Comparison of ENCODE assay signal across 8 cellular contexts in the genomic region with DNA sequence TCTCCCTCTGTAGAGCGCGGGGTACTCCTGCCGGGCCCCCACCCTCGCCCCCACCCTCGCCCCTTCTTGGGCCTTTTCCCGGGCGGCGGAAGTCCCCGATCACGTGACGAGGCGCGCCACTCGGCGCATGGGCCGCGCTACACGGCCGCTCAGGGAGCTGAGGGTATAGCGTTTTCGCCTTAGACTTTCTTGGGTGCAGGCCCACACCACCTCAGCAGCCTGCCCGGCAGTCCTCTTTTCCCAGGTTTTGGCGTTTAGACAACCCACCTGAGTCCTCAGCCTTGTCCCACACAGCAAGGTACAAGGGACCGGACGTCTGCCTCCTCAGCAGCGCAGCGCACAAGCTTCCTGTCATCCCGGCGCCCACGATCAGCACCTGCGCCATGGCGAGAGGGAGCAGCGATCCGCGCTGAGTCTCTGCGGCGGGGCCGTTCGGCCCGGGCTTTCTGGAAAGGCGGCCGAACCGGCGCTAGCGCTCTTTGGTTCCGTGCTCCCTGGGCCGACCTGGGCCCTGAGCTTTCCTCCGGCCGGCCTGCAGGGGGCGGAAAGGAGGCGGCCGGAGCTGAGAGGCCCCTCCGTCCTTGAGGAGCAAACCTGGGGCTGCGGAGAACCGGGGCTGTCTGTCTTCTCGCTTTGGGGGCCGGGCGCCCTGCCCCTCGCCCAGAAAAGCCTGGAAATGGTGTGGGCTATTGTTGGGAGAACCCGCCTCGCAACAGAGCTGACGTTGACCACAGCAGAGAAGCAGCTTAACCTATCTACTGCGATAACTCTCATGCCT. TPM values are rescaled to one million over a fixed set of nuclear protein-coding genes. Genes with fewer than 3 reads are reported as not detected.
A peak's percentile ranks its signal among the peaks of the same experiment; 100 is the strongest.
DNase-seq lines count a peak whose midpoint lies in the region; ATAC-seq and TF ChIP-seq lines count a peak whose summit lies in the region.

A gene (minus strand): TSS at position 513 of the 778 bp plus-strand sequence.

- H3K79me2 ChIP-seq in SK-N-SH (ENCODE audit: insufficient read depth), result no peaks in the 10 kb centered on the region
- no peaks in the 10 kb centered on the region for H3K79me2 ChIP-seq in OCI-LY1 (ENCODE audit: insufficient read depth, low read length)

- H2AFZ ChIP-seq in SK-N-SH (ENCODE audit: low read depth) (no peak within 1 kb of the TSS), OCI-LY1 (ENCODE audit: low read length) (peak within 1 kb of the TSS; percentile 98)

- H3K9me2 ChIP-seq in SK-N-SH, result no peaks in the 10 kb centered on the region; the same call in 1 of the 2 replicates
- H3K9me2 ChIP-seq in OCI-LY1 (ENCODE audit: low read depth, low read length), result no peaks in the 10 kb centered on the region

- H3K36me3 ChIP-seq in SK-N-SH (replicated peaks in 1 of 2; ENCODE audit: control insufficient read depth in 1 of 2, insufficient read depth in 2 of 2, low read length in 1 of 2), result no peaks in the 10 kb centered on the region
- no peaks in the 10 kb centered on the region for H3K36me3 ChIP-seq in OCI-LY1 (ENCODE audit: insufficient read depth, low read length)

- H3K4me2 ChIP-seq in SK-N-SH (no peak within 1 kb of the TSS), OCI-LY1 (ENCODE audit: low read length) (peak within 1 kb of the TSS; percentile 68)

- H3K27me3 ChIP-seq in SK-N-SH (ENCODE audit: insufficient read depth) (no peaks in the 10 kb centered on the region), OCI-LY1 (ENCODE audit: insufficient read depth, low read length) (no peaks in the 10 kb centered on the region)

- H3K9me3 ChIP-seq in SK-N-SH, result no peaks in the 10 kb centered on the region
- H3K9me3 ChIP-seq in OCI-LY1 (ENCODE audit: low read length), result no peaks in the 10 kb centered on the region

- no peaks in the 10 kb centered on the region for H3F3A ChIP-seq in SK-N-SH (replicated peaks; ENCODE audit: insufficient read depth)
- H3F3A ChIP-seq in OCI-LY1 (ENCODE audit: insufficient read depth, low read length), result no peaks in the 10 kb centered on the region

- CTCF ChIA-PET in SK-N-SH (lab: Yijun Ruan, JAX), result interaction anchor here (0.9 to 1.4 kb wide), 4 partner anchors 10 to 1049 kb away, joined by 3 read pairs; no protein-coding TSS in a partner anchor

- no peak for TF ChIP-seq EP300 in SK-N-SH (IDR thresholded peaks at IDR 0.05; ENCODE audit: borderline replicate concordance in 1 of 2, low read depth in 1 of 2, low read length in 1 of 2)

- DNase-seq in SK-N-SH (peak; percentile 2), activated gamma-delta T cell (lab: John Stamatoyannopoulos, UW) (peak; percentile 41), foreskin fibroblast (peak; percentile 34 to 80)
- DNase-seq in stimulated activated naive CD4-positive, alpha-beta T cell (lab: John Stamatoyannopoulos, UW), result peak; percentile 28 to 80 (median 58)

- peak within 1 kb of the TSS; percentile 88 to 93 (median 89) for H3K4me3 Mint-ChIP-seq in nephron

- H3K9me3 Mint-ChIP-seq in nephron, result peaks cover 18% of the 10 kb centered on the region

- no peak for TF ChIP-seq CTCF in SK-N-SH (IDR thresholded peaks at IDR 0.05)
- TF ChIP-seq CTCF in OCI-LY1 (IDR thresholded peaks at IDR 0.05; ENCODE audit: low read length), result peak; percentile 66
- TF ChIP-seq CTCF in foreskin fibroblast (IDR thresholded peaks at IDR 0.05; ENCODE audit: low read depth, low read length), result peak; percentile 78
- TF ChIP-seq CTCF in nephron (IDR thresholded peaks at IDR 0.05; ENCODE audit: unreplicated experiment in 3 of 3), result peak; percentile 70 to 82 (median 81)

- POLR2A ChIA-PET in SK-N-SH (lab: Yijun Ruan, JAX), result no interaction called here

- H3K4me1 Mint-ChIP-seq in nephron, result peaks cover 4% of the 10 kb centered on the region

- H3K27ac ChIP-seq in SK-N-SH (ENCODE audit: low read depth in 2 of 2, low read length in 1 of 2) (no peak within 1 kb of the TSS), OCI-LY1 (ENCODE audit: low read depth, low read length, poor library complexity, severe bottlenecking) (peak within 1 kb of the TSS; percentile 36)

- WGBS in SK-N-SH (ENCODE audit: low lambda C conversion rate), result 89% methylated on average over 30 of the region's 63 CpGs

- ATAC-seq in SK-N-SH treated with all-trans-retinoic acid at 6 μM for 48 hours (no peak), HG03066 (IDR thresholded peaks at IDR 0.05; ENCODE audit: low read depth, unreplicated experiment) (peak; percentile 72)

- H3K27me3 Mint-ChIP-seq in nephron (ENCODE audit: low read depth), result peaks cover 4% of the 10 kb centered on the region

- no peaks in the 10 kb centered on the region for H3K4me1 ChIP-seq in SK-N-SH (ENCODE audit: control insufficient read depth in 1 of 2, insufficient read depth in 2 of 2, low read depth in 1 of 2, low read length in 1 of 2)
- H3K4me1 ChIP-seq in OCI-LY1 (ENCODE audit: insufficient read depth, low read length, severe bottlenecking), result peaks cover 14% of the 10 kb centered on the region

- peak within 1 kb of the TSS; percentile 84 to 94 (median 92) for H3K27ac Mint-ChIP-seq in nephron

- peaks cover 4% of the 10 kb centered on the region for H3K36me3 Mint-ChIP-seq in nephron (ENCODE audit: low read depth)

- H3K9ac ChIP-seq in SK-N-SH, result no peak within 1 kb of the TSS
- peak within 1 kb of the TSS; percentile 63 for H3K9ac ChIP-seq in OCI-LY1 (ENCODE audit: low read length)

- no peak within 1 kb of the TSS; a peak in 1 of 4 replicates for H3K4me3 ChIP-seq in SK-N-SH (ENCODE audit: low read depth in 2 of 2, low read length in 1 of 2)
- H3K4me3 ChIP-seq in OCI-LY1 (ENCODE audit: low read depth, low read length, poor library complexity, severe bottlenecking), result peak within 1 kb of the TSS; percentile 59
- peak within 1 kb of the TSS; percentile 62 to 72 for H3K4me3 ChIP-seq in foreskin fibroblast (ENCODE audit: low read depth in 1 of 2, low read length in 2 of 2)

- TF ChIP-seq RAD21 in SK-N-SH (IDR thresholded peaks at IDR 0.05; ENCODE audit: low read length), result no peak

- H4K20me1 ChIP-seq in SK-N-SH (ENCODE audit: insufficient read depth) (no peaks in the 10 kb centered on the region), OCI-LY1 (ENCODE audit: insufficient read depth, low read length) (no peaks in the 10 kb centered on the region)

TF ChIP-seq in SK-N-SH, 30 proteins besides CTCF, POLR2A, EP300 and RAD21:
- TF ChIP-seq FOXM1 (IDR thresholded peaks at IDR 0.05; ENCODE audit: low read depth) (no peak), SMC3 (IDR thresholded peaks at IDR 0.05; ENCODE audit: low read depth, low read length) (no peak), GATA2 (CRISPR knock-in tag; IDR thresholded peaks at IDR 0.05) (no peak)
- TF ChIP-seq, protein P1, sequence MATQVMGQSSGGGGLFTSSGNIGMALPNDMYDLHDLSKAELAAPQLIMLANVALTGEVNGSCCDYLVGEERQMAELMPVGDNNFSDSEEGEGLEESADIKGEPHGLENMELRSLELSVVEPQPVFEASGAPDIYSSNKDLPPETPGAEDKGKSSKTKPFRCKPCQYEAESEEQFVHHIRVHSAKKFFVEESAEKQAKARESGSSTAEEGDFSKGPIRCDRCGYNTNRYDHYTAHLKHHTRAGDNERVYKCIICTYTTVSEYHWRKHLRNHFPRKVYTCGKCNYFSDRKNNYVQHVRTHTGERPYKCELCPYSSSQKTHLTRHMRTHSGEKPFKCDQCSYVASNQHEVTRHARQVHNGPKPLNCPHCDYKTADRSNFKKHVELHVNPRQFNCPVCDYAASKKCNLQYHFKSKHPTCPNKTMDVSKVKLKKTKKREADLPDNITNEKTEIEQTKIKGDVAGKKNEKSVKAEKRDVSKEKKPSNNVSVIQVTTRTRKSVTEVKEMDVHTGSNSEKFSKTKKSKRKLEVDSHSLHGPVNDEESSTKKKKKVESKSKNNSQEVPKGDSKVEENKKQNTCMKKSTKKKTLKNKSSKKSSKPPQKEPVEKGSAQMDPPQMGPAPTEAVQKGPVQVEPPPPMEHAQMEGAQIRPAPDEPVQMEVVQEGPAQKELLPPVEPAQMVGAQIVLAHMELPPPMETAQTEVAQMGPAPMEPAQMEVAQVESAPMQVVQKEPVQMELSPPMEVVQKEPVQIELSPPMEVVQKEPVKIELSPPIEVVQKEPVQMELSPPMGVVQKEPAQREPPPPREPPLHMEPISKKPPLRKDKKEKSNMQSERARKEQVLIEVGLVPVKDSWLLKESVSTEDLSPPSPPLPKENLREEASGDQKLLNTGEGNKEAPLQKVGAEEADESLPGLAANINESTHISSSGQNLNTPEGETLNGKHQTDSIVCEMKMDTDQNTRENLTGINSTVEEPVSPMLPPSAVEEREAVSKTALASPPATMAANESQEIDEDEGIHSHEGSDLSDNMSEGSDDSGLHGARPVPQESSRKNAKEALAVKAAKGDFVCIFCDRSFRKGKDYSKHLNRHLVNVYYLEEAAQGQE (IDR thresholded peaks at IDR 0.05; ENCODE audit: low read depth, low read length), result no peak

TF ChIP-seq in SK-N-SH treated with all-trans-retinoic acid at 6 μM for 48 hours, 23 proteins besides CTCF, POLR2A, EP300 and RAD21 (continues in another document):
- TF ChIP-seq GLIS3 (CRISPR knock-in tag; IDR thresholded peaks at IDR 0.05), result no peak
- TF ChIP-seq, protein P2, sequence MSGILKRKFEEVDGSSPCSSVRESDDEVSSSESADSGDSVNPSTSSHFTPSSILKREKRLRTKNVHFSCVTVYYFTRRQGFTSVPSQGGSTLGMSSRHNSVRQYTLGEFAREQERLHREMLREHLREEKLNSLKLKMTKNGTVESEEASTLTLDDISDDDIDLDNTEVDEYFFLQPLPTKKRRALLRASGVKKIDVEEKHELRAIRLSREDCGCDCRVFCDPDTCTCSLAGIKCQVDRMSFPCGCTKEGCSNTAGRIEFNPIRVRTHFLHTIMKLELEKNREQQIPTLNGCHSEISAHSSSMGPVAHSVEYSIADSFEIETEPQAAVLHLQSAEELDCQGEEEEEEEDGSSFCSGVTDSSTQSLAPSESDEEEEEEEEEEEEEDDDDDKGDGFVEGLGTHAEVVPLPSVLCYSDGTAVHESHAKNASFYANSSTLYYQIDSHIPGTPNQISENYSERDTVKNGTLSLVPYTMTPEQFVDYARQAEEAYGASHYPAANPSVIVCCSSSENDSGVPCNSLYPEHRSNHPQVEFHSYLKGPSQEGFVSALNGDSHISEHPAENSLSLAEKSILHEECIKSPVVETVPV (CRISPR knock-in tag; IDR thresholded peaks at IDR 0.05), result no peak

RNA-seq across cellular contexts. Expression of the gene that starts here (rescaled TPM):
- polyA plus RNA-seq in SK-N-SH (2012; rRNA removed), result not detected in 2 replicates
- 0.01 TPM in 1 of 2 replicates, not detected in the other for polyA plus RNA-seq in SK-N-SH (2012; cell fraction: cytosol; rRNA removed)
- not detected in 2 replicates for polyA plus RNA-seq in SK-N-SH (2012; cell fraction: nucleus; rRNA removed)

Comparison
In these comparisons a context has a peak if more than half of its experiments do, and no peak if none do; other contexts are left out.
1. Peak in DNase-seq in SK-N-SH; RNA of the gene not detected or under 1 TPM.
2. DNase-seq: peak in every context shown above with its lines; median percentile 58 in stimulated activated naive CD4-positive, alpha-beta T cell; 57 in foreskin fibroblast; 41 in activated gamma-delta T cell; 2 in SK-N-SH.
3. H3K4me3 ChIP-seq: peak in OCI-LY1 (single experiment) and foreskin fibroblast (2 of 2); none in SK-N-SH (0 of 2).